ENCODE assay signal across 14 cellular contexts in the genomic region with DNA sequence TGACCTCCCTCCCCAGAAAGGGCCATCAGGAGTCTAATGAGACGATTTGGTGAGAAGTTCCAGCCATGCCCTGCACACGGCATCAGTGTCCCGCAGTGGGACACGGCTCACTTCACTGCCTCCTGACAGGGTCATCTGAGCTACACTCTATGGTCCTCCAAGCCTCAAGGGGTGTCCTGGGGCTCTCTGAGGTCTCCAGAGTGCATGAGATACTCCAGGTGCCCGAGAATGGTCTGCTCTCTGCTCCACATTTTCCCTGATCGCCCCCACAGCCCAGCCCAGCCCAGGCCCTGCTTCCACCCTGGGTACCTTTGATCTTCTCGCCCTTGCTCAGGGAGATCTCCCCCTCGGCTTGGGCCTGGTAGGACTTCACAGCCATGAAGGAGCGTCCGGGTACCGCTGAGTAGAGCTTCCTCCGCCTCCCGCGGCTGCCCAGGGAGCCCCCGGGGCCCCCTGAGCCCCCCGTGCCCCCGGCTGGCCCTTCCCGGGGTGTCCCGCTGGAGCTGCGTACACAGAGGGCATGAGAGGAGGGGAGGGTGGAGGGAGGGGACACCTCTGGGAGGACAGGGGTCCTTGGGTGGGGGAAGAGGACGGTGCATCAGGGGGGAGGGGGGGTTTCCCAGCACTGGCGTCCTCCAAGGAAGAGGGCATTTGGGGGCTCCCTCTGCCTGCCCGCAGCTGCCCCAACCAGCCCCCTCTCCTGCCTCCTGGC. TPM values are rescaled to one million over a fixed set of nuclear protein-coding genes. Genes with fewer than 3 reads are reported as not detected.
DNase-seq lines count a peak whose midpoint lies in the region; ATAC-seq, FAIRE-seq and TF ChIP-seq lines count a peak whose summit lies in the region.
"Had no signal": no experiment of that assay in that cellular context is flagged by ENCODE, and none has a peak within 500 bp of the region (broad histone marks: within the 10 kb centered on the region; RNA-seq: fewer than 3 reads in every experiment).

No MANE protein-coding gene starts in this region.

- H3K9me3 ChIP-seq in K562 (replicated peaks; ENCODE audit: control insufficient read depth, insufficient read depth, low read depth, low read length) = no peaks in the 10 kb centered on the region
- H3K9me3 ChIP-seq in osteoblast (ENCODE audit: low read depth, low read length) = no peaks in the 10 kb centered on the region

- 8% methylated on average over 12 of the region's 23 CpGs for WGBS in K562 (ENCODE audit: insufficient coverage, low coverage, missing lambda C conversion rate)

- no peak for TF ChIP-seq EP300 in K562 (IDR thresholded peaks at IDR 0.05; ENCODE audit: low read length)

- peak; percentile 63 for DNase-seq in H7
- no peak for DNase-seq in K562 (ENCODE audit: extremely low read depth in 1 of 4, low spot score in 3 of 4)
- DNase-seq in osteoblast (ENCODE audit: insufficient read length, low spot score, missing footprints) = no peak
- DNase-seq in nucleus accumbens (lab: John Stamatoyannopoulos, UW) = no peak
- DNase-seq in activated naive CD4-positive, alpha-beta T cell treated with Interleukin-2 at 50 U/mL for 16 hours = no peak
- no peak for DNase-seq in GM12891 (ENCODE audit: insufficient read length, low spot score)
- DNase-seq: Calu3, KBM-7 had no signal

- intact Hi-C loops in K562 (cut with micrococcal nuclease) = loop anchor here (10.0 kb wide), 1 partner anchor 168 kb away; no protein-coding TSS in a partner anchor

- H3K36me3 ChIP-seq in H7 (replicated peaks; ENCODE audit: control insufficient read depth, insufficient read depth, low read length) (no peaks in the 10 kb centered on the region), K562 (ENCODE audit: control insufficient read depth, insufficient read depth, low read length) (no peaks in the 10 kb centered on the region), osteoblast (ENCODE audit: insufficient read depth, low read length) (no peaks in the 10 kb centered on the region)

- no peak; the same call in 2 of the 3 replicates for ATAC-seq in K562
- no peak for ATAC-seq in HG03469 (IDR thresholded peaks at IDR 0.05; ENCODE audit: unreplicated experiment)
- ATAC-seq: CD8-positive, alpha-beta T cell had no signal

- H4K20me1 ChIP-seq in K562 (replicated peaks; ENCODE audit: control insufficient read depth, insufficient read depth, low read length) (peaks cover 9% of the 10 kb centered on the region), osteoblast (ENCODE audit: insufficient read depth, low read length) (no peaks in the 10 kb centered on the region)

- H3K4me2 ChIP-seq in K562 (ENCODE audit: insufficient read depth, low read length) = no peak overlapping the region
- peak overlapping the region; percentile 18 for H3K4me2 ChIP-seq in osteoblast (ENCODE audit: insufficient read depth, low read length)

- no peak for FAIRE-seq in K562 (lab: Jason Lieb, UNC)
- no peak for FAIRE-seq in GM12891 (lab: Jason Lieb, UNC)
- FAIRE-seq: A204.1, GM19239 had no signal

- H3K9ac ChIP-seq in K562 (ENCODE audit: insufficient read depth in 1 of 2, low read depth in 2 of 2, low read length in 2 of 2) = peak overlapping the region in 1 of 2 experiments; percentile 13; a peak in 1 of 4 replicates
- H3K9ac ChIP-seq: GM23248 had no signal

- TF ChIP-seq POLR2A in K562 (conservative IDR thresholded peaks at IDR 0.05) = no peak
- TF ChIP-seq POLR2A in GM12891 (IDR thresholded peaks at IDR 0.05; ENCODE audit: low read depth, low read length) = no peak

- H2AFZ ChIP-seq in K562 (ENCODE audit: low read depth, low read length) (no peak overlapping the region), osteoblast (ENCODE audit: low read length) (no peak overlapping the region)
- H2AFZ ChIP-seq: GM23248 had no signal

- H3K4me1 ChIP-seq in K562 (replicated peaks in 1 of 2; ENCODE audit: control insufficient read depth in 2 of 2, insufficient read depth in 2 of 2, low read length in 2 of 2) (peaks cover 0 to 14% of the 10 kb centered on the region in 2 experiments; a peak in 2 of 5 replicates), osteoblast (ENCODE audit: insufficient read depth, low read length) (no peaks in the 10 kb centered on the region)

- BruUV-seq in K562 (replicated peaks; lab: Mats Ljungman, UMichigan) = no TSS peak

- TF ChIP-seq CTCF in K562 (IDR thresholded peaks at IDR 0.05 in 2 of 3, conservative IDR thresholded peaks at IDR 0.05 in 1 of 3; ENCODE audit: insufficient read depth in 2 of 3, low read depth in 1 of 3, low read length in 3 of 3) (no peak), osteoblast (IDR thresholded peaks at IDR 0.05; ENCODE audit: extremely low read depth, low read depth, low read length) (no peak)

- CTCF ChIA-PET in K562 (lab: Yijun Ruan, JAX; ENCODE audit: low intra/inter-chr PET ratio) = interaction anchor here (1.1 kb wide), 1 partner anchor 218 kb away, joined by 5 read pairs; no protein-coding TSS in a partner anchor

- POLR2A ChIA-PET in K562 (lab: Yijun Ruan, JAX) = interaction anchor here (0.6 kb wide), 2 partner anchors 26 to 95 kb away, joined by 3 read pairs; no protein-coding TSS in a partner anchor

- H3K79me2 ChIP-seq in K562 (ENCODE audit: control insufficient read depth, insufficient read depth, low read length) = no peaks in the 10 kb centered on the region
- H3K79me2 ChIP-seq in osteoblast (ENCODE audit: insufficient read depth, low read length) = no peaks in the 10 kb centered on the region

- in situ Hi-C loops in K562 (cut with MboI) = loop anchor here (10.0 kb wide), 1 partner anchor 392 kb away; no protein-coding TSS in a partner anchor

- peaks cover 36% of the 10 kb centered on the region for H3K27me3 ChIP-seq in H7 (ENCODE audit: control insufficient read depth, insufficient read depth, low read length)
- H3K27me3 ChIP-seq in K562 (ENCODE audit: control insufficient read depth in 2 of 2, insufficient read depth in 2 of 2, low read length in 2 of 2) = peaks cover 25 to 63% of the 10 kb centered on the region in 2 experiments; a peak in 4 of 5 replicates
- no peaks in the 10 kb centered on the region for H3K27me3 ChIP-seq in osteoblast (ENCODE audit: insufficient read depth, low read length)

- no peak overlapping the region for H3K4me3 ChIP-seq in H7 (ENCODE audit: insufficient read depth, low read depth, low read length)
- no peak overlapping the region for H3K4me3 ChIP-seq in K562
- no peak overlapping the region for H3K4me3 ChIP-seq in osteoblast (ENCODE audit: insufficient read depth, low read length)
- H3K4me3 ChIP-seq: GM23248 had no signal

- H3K27ac ChIP-seq in K562 (ENCODE audit: extremely low read depth, low read depth, low read length) = no peak overlapping the region
- no peak overlapping the region for H3K27ac ChIP-seq in osteoblast (ENCODE audit: low read depth, low read length)
- H3K27ac ChIP-seq: GM23248 had no signal

- no peak for TF ChIP-seq RAD21 in K562 (CRISPR knock-in tag; conservative IDR thresholded peaks at IDR 0.05 in 1 of 2, IDR thresholded peaks at IDR 0.05 in 1 of 2)

- H3K9me1 ChIP-seq in K562 (ENCODE audit: control insufficient read depth, insufficient read depth, low read length) = no peaks in the 10 kb centered on the region

RNA-seq across cellular contexts. Expression of a gene that starts 17.3 kb away (rescaled TPM):
- 0.35 and 0.67 TPM in 2 replicates for total RNA-seq in H7 (2014; rRNA removed; shearing (Covaris generic))
- total RNA-seq in K562 (2011; cell fraction: chromatin; rRNA removed; ENCODE audit: low replicate concordance) = 1.1 and 2.3 TPM in 2 replicates
- 0.53 and 1.3 TPM in 2 replicates for total RNA-seq in K562 (2011; cell fraction: nucleolus; rRNA removed)
- 1.8 and 2.4 TPM in 2 replicates for total RNA-seq in K562 (2011; cell fraction: nucleoplasm; rRNA removed)
- total RNA-seq in K562 (2014; rRNA removed) (0.65 and 0.73 TPM in 2 replicates), K562 (2014; rRNA removed; fragmentation: Illumina TruSeq; extraction: Trizol) (0.29 and 0.55 TPM in 2 replicates), K562 (2015; rRNA removed; fragmentation: Illumina TruSeq; extraction: Trizol) (0.33 and 0.57 TPM in 2 replicates), K562 (2021) (1.3 and 1.8 TPM in 2 replicates), osteoblast (0.88 and 1.1 TPM in 2 replicates)
- polyA plus RNA-seq in K562 (2011; rRNA removed) (0.33 and 0.61 TPM in 2 replicates), K562 (2014; fragmentation: Illumina TruSeq; extraction: Trizol) (0.64 and 1.8 TPM in 2 replicates), K562 (2014; fragmentation: Nextera tagmentation; extraction: Ambion mirVana) (not detected), K562 (2014; rRNA removed) (0.52 and 1.6 TPM in 2 replicates)
- polyA plus RNA-seq in K562 (2011; cell fraction: cytosol; rRNA removed) = 0.66 and 2.6 TPM in 2 replicates
- 1.0 and 1.7 TPM in 2 replicates for polyA plus RNA-seq in K562 (2011; cell fraction: nucleus; rRNA removed)
- polyA plus RNA-seq in K562 (2012) = 0.69 and 1.3 TPM in 2 replicates
- polyA minus RNA-seq in K562 (2011; rRNA and poly(A)+ RNA removed) = 0.18 and 0.42 TPM in 2 replicates
- 0.86 and 1.2 TPM in 2 replicates for polyA minus RNA-seq in K562 (2011; cell fraction: cytosol; rRNA and poly(A)+ RNA removed)
- polyA minus RNA-seq in K562 (2011; cell fraction: nucleus; rRNA and poly(A)+ RNA removed) = 0.56 and 1.3 TPM in 2 replicates
- polyA plus RNA-seq in GM12891 (2012; ENCODE audit: low read depth, missing spikeins) = not detected
- total RNA-seq: Calu3 had no signal

RNA-seq across cellular contexts. Expression of a gene that starts 20.9 kb away (rescaled TPM):
- total RNA-seq in H7 (2014; rRNA removed; shearing (Covaris generic)) = 4.7 and 7.1 TPM in 2 replicates
- total RNA-seq in K562 (2011; cell fraction: chromatin; rRNA removed; ENCODE audit: low replicate concordance) = 0.69 and 6.7 TPM in 2 replicates
- total RNA-seq in K562 (2011; cell fraction: nucleolus; rRNA removed) = 14.3 and 15.2 TPM in 2 replicates
- 7.3 and 8.3 TPM in 2 replicates for total RNA-seq in K562 (2011; cell fraction: nucleoplasm; rRNA removed)
- 32.7 and 34.8 TPM in 2 replicates for total RNA-seq in K562 (2014; rRNA removed)
- 2.5 and 2.7 TPM in 2 replicates for total RNA-seq in K562 (2014; rRNA removed; fragmentation: Illumina TruSeq; extraction: Trizol)
- total RNA-seq in K562 (2015; rRNA removed; fragmentation: Illumina TruSeq; extraction: Trizol) = 16.1 and 16.7 TPM in 2 replicates
- total RNA-seq in K562 (2021) = 31.3 and 31.4 TPM in 2 replicates
- polyA plus RNA-seq in K562 (2011; rRNA removed) = 3.0 and 17.4 TPM in 2 replicates
- 26.3 and 38.6 TPM in 2 replicates for polyA plus RNA-seq in K562 (2011; cell fraction: cytosol; rRNA removed)
- 42.7 and 43.1 TPM in 2 replicates for polyA plus RNA-seq in K562 (2011; cell fraction: nucleus; rRNA removed)
- 32.9 and 74.8 TPM in 2 replicates for polyA plus RNA-seq in K562 (2012)
- 3.4 and 8.3 TPM in 2 replicates for polyA plus RNA-seq in K562 (2014; fragmentation: Illumina TruSeq; extraction: Trizol)
- under 1 TPM; 0.39 to 0.46 TPM for polyA plus RNA-seq in K562 (2014; fragmentation: Nextera tagmentation; extraction: Ambion mirVana)
- 31.8 and 43.9 TPM in 2 replicates for polyA plus RNA-seq in K562 (2014; rRNA removed)
- 0.49 and 1.0 TPM in 2 replicates for polyA minus RNA-seq in K562 (2011; rRNA and poly(A)+ RNA removed)
- 1.6 and 12.8 TPM in 2 replicates for polyA minus RNA-seq in K562 (2011; cell fraction: cytosol; rRNA and poly(A)+ RNA removed)
- polyA minus RNA-seq in K562 (2011; cell fraction: nucleus; rRNA and poly(A)+ RNA removed) = 5.9 and 7.9 TPM in 2 replicates
- total RNA-seq in osteoblast = 19.7 and 23.5 TPM in 2 replicates
- polyA plus RNA-seq in GM12891 (2012; ENCODE audit: low read depth, missing spikeins) = 0.22 TPM

RNA-seq across cellular contexts. Expression of a gene that starts 53.1 kb away (rescaled TPM):
- 7.8 and 8.0 TPM in 2 replicates for total RNA-seq in H7 (2014; rRNA removed; shearing (Covaris generic))
- 3.2 TPM in 1 of 2 replicates, not detected in the other for total RNA-seq in K562 (2011; cell fraction: chromatin; rRNA removed; ENCODE audit: low replicate concordance)
- total RNA-seq in K562 (2011; cell fraction: nucleolus; rRNA removed) = 10.5 and 13.3 TPM in 2 replicates
- total RNA-seq in K562 (2011; cell fraction: nucleoplasm; rRNA removed) = 7.7 and 11.2 TPM in 2 replicates
- total RNA-seq in K562 (2014; rRNA removed) (42.9 and 52.9 TPM in 2 replicates), K562 (2014; rRNA removed; fragmentation: Illumina TruSeq; extraction: Trizol) (not detected in 2 replicates), K562 (2015; rRNA removed; fragmentation: Illumina TruSeq; extraction: Trizol) (2.9 and 3.0 TPM in 2 replicates), K562 (2021) (33.0 and 40.2 TPM in 2 replicates), osteoblast (not detected in 2 replicates)
- polyA plus RNA-seq in K562 (2011; rRNA removed) (2.5 and 5.1 TPM in 2 replicates), K562 (2014; fragmentation: Illumina TruSeq; extraction: Trizol) (1.1 TPM in 1 of 2 replicates, not detected in the other), K562 (2014; fragmentation: Nextera tagmentation; extraction: Ambion mirVana) (not detected), K562 (2014; rRNA removed) (35.9 and 46.2 TPM in 2 replicates)
- polyA plus RNA-seq in K562 (2011; cell fraction: cytosol; rRNA removed) = 8.7 and 29.6 TPM in 2 replicates
- 8.3 and 17.5 TPM in 2 replicates for polyA plus RNA-seq in K562 (2011; cell fraction: nucleus; rRNA removed)
- 26.5 and 30.0 TPM in 2 replicates for polyA plus RNA-seq in K562 (2012)
- not detected in 2 replicates for polyA minus RNA-seq in K562 (2011; rRNA and poly(A)+ RNA removed)
- 3.5 and 5.7 TPM in 2 replicates for polyA minus RNA-seq in K562 (2011; cell fraction: cytosol; rRNA and poly(A)+ RNA removed)
- 6.1 and 7.3 TPM in 2 replicates for polyA minus RNA-seq in K562 (2011; cell fraction: nucleus; rRNA and poly(A)+ RNA removed)
- polyA plus RNA-seq in GM12891 (2012; ENCODE audit: low read depth, missing spikeins) = not detected
- total RNA-seq: Calu3; CD8-positive, alpha-beta T cell; GM23248; IMR-90 had no signal
